In the genomic region with DNA sequence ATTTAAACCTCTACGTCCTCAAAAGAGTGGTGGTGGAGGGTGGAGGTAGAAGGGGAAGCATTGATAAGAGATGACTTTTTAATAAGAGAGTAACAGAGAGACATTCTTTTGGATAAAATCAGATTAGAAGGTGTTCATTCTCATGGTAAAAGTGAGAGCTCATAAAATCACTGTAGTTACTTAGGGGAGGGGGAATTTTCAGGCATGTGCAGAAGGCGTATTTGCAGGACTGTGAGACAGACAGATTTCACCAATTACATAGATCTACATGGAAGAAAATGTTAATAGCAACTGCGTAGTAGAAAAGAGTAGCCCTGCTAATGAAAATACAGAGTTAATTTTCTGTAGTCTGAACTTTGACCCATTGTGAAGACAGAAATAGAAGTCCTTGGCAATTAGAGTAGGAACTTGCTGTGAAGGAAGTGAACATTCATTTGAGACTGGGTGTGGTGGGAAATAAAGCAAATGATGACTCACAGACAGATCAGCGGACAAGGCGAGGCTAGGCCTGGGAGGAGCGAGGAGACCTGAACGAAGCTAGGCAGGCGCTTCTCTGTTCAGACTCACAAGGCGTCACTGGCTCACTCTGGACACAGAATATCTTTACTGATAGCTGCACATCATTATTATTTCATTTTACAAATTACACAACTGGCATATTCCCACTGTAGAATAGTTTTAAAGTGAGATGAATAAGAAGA, we compare ENCODE assay signal across 8 cellular contexts. TPM values are rescaled to one million over a fixed set of nuclear protein-coding genes. Genes with fewer than 3 reads are reported as not detected.
A peak's percentile ranks its signal among the peaks of the same experiment; 100 is the strongest.
DNase-seq lines count a peak whose midpoint lies in the region; ATAC-seq, FAIRE-seq and TF ChIP-seq lines count a peak whose summit lies in the region.

No MANE protein-coding gene starts in this region.

- H3K36me3 ChIP-seq in adipocyte (ENCODE audit: control insufficient read depth, insufficient read depth, low read length, severe bottlenecking) (no peaks in the 10 kb centered on the region), keratinocyte (ENCODE audit: control insufficient read depth in 2 of 2, extremely low read depth in 1 of 2, insufficient read depth in 2 of 2, low read length in 2 of 2) (no peaks in the 10 kb centered on the region)

- in situ Hi-C loops in G401 (cut with HindIII; ENCODE audit: low sequenced_read_pairs), result no loop called here

- H3K27me3 ChIP-seq in adipocyte (replicated peaks; ENCODE audit: control insufficient read depth, insufficient read depth, low read length) (no peaks in the 10 kb centered on the region), keratinocyte (ENCODE audit: control insufficient read depth, extremely low read depth, insufficient read depth, low read length) (no peaks in the 10 kb centered on the region)

- no peaks in the 10 kb centered on the region for H3K9me1 ChIP-seq in keratinocyte (ENCODE audit: control insufficient read depth, extremely low read depth, insufficient read depth, low read length)

- FAIRE-seq in keratinocyte (lab: Jason Lieb, UNC), result peak; percentile 97

- dilution Hi-C loops in keratinocyte (cut with MboI; ENCODE audit: extremely low pct_ligation_motif_present, low sequenced_read_pairs), result no loop called here

- no peaks in the 10 kb centered on the region for H3K79me2 ChIP-seq in keratinocyte (ENCODE audit: control insufficient read depth, insufficient read depth, low read length)

- peak overlapping the region; percentile 57 for H3K9ac ChIP-seq in adipocyte (ENCODE audit: low read length)
- H3K9ac ChIP-seq in keratinocyte (ENCODE audit: control insufficient read depth, extremely low read depth, insufficient read depth, low read length), result peak overlapping the region; percentile 38

- H3K4me1 ChIP-seq in adipocyte (ENCODE audit: control insufficient read depth, insufficient read depth, low read length) (peaks cover 39% of the 10 kb centered on the region), keratinocyte (ENCODE audit: control insufficient read depth, extremely low read depth, insufficient read depth, low read length) (peaks cover 27% of the 10 kb centered on the region)

- H3K9me3 ChIP-seq in adipocyte (ENCODE audit: control insufficient read depth, low read length), result no peaks in the 10 kb centered on the region
- no peaks in the 10 kb centered on the region for H3K9me3 ChIP-seq in keratinocyte (ENCODE audit: control insufficient read depth, low read depth, low read length)

- TF ChIP-seq CTCF in keratinocyte (optimal IDR thresholded peaks at IDR 0.05 in 1 of 3, IDR thresholded peaks at IDR 0.05 in 1 of 3, conservative IDR thresholded peaks at IDR 0.05 in 1 of 3; ENCODE audit: extremely low read depth in 1 of 3, insufficient read depth in 2 of 3, low read length in 3 of 3), result no peak

- H3K4me2 ChIP-seq in keratinocyte (ENCODE audit: control insufficient read depth, extremely low read depth, insufficient read depth, low read depth, low read length), result peak overlapping the region; percentile 47

- DNase-seq in G401 (ENCODE audit: low spot score), result peak; percentile 29
- peak; percentile 97 for DNase-seq in NOMO-1 treated with DMSO at 0.1 percent for 48 hours (lab: John Stamatoyannopoulos, UW; ENCODE audit: unreplicated experiment)
- peak; percentile 88 for DNase-seq in adipocyte (ENCODE audit: low read depth)
- peak; percentile 66 for DNase-seq in keratinocyte (ENCODE audit: low read depth, low spot score)
- peak; percentile 32 for DNase-seq in stimulated activated naive CD4-positive, alpha-beta T cell treated with Interleukin-2 at 50 U/mL for 16 hours (lab: John Stamatoyannopoulos, UW)
- DNase-seq in DMS79 treated with DMSO at 0.1 percent for 48 hours (lab: John Stamatoyannopoulos, UW), result no peak
- DNase-seq in NCI-H1105 treated with DMSO at 0.1 percent for 48 hours (lab: John Stamatoyannopoulos, UW), result no peak

- no peak overlapping the region for H2AFZ ChIP-seq in keratinocyte (ENCODE audit: control insufficient read depth, low read length)

- H3K4me3 ChIP-seq in adipocyte (ENCODE audit: low read length) (no peak overlapping the region), keratinocyte (ENCODE audit: control insufficient read depth in 2 of 3, extremely low read depth in 1 of 3, insufficient read depth in 2 of 3, low read depth in 1 of 3, low read length in 3 of 3) (no peak overlapping the region)

- no peaks in the 10 kb centered on the region for H4K20me1 ChIP-seq in keratinocyte (ENCODE audit: control insufficient read depth, extremely low read depth, insufficient read depth, low read length)

- ATAC-seq in GM21526 (IDR thresholded peaks at IDR 0.05; ENCODE audit: low FRiP score, unreplicated experiment), result no peak

- peak overlapping the region; percentile 81 for H3K27ac ChIP-seq in keratinocyte (ENCODE audit: control insufficient read depth, insufficient read depth, low read length)

RNA-seq across cellular contexts. Expression of gene FAM9C, which starts 57.2 kb away (rescaled TPM):
- total RNA-seq in G401 (2014; rRNA removed; shearing (Covaris generic)), result not detected in 2 replicates
- polyA plus RNA-seq in keratinocyte, result not detected in 3 replicates
- 0.44 TPM for polyA plus RNA-seq in keratinocyte (2011; ENCODE audit: low read depth)
- polyA plus RNA-seq in keratinocyte (2011; cell fraction: cytosol; rRNA removed), result not detected in 2 replicates
- polyA plus RNA-seq in keratinocyte (2011; cell fraction: nucleus; rRNA removed), result not detected in 2 replicates
- not detected in 2 replicates for polyA plus RNA-seq in keratinocyte (2012; ENCODE audit: low replicate concordance)
- not detected in 3 replicates for polyA minus RNA-seq in keratinocyte
- not detected for polyA minus RNA-seq in keratinocyte (2011; cell fraction: cytosol; rRNA and poly(A)+ RNA removed)
- polyA minus RNA-seq in keratinocyte (2011; cell fraction: nucleus; rRNA and poly(A)+ RNA removed), result not detected in 2 replicates

Comparison
In these comparisons a context has a peak if more than half of its experiments do, and no peak if none do; other contexts are left out.
1. DNase-seq: peak in G401 (single experiment), NOMO-1 treated with DMSO at 0.1 percent for 48 hours (single experiment), adipocyte (single experiment), keratinocyte (single experiment) and stimulated activated naive CD4-positive, alpha-beta T cell treated with Interleukin-2 at 50 U/mL for 16 hours (single experiment); none in DMS79 treated with DMSO at 0.1 percent for 48 hours (single experiment) and NCI-H1105 treated with DMSO at 0.1 percent for 48 hours (single experiment).